ENCODE assay signal across 24 cellular contexts in genomic region chr7:24608504-24608903, GRCh38.
"Had no signal": no experiment of that assay in that cellular context is flagged by ENCODE, and none has a peak within 500 bp of the region (broad histone marks: within the 10 kb centered on the region; RNA-seq: fewer than 3 reads in every experiment).

No MANE protein-coding gene starts in this region.

- H3K79me2 ChIP-seq: parathyroid adenoma had no signal

- H3K9ac ChIP-seq: parathyroid adenoma had no signal

- H3K27ac Mint-ChIP-seq: naive B cell; nephron; stimulated activated effector memory CD8-positive, alpha-beta T cell treated with anti-CD3 and anti-CD28 coated beads, Interleukin-12 subunit alpha, Interleukin-12 subunit beta, amount 100 ng/mL, for 72 hours; stimulated activated naive CD8-positive, alpha-beta T cell treated with anti-CD3 and anti-CD28 coated beads, Interleukin-15, Interleukin-2, amounts not matched to agents 100 ng/mL and 50 ng/mL, for 24 hours had no signal

- H3K4me3 Mint-ChIP-seq: immature natural killer cell; naive B cell; nephron; stimulated activated effector memory CD8-positive, alpha-beta T cell treated with anti-CD3 and anti-CD28 coated beads, Interleukin-12 subunit alpha, Interleukin-12 subunit beta, amount 100 ng/mL, for 72 hours; stimulated activated naive CD8-positive, alpha-beta T cell treated with anti-CD3 and anti-CD28 coated beads, Interleukin-15, Interleukin-2, amounts not matched to agents 100 ng/mL and 50 ng/mL, for 24 hours had no signal

- FAIRE-seq: endometrium, kidney had no signal

- H3K4me1 Mint-ChIP-seq: immature natural killer cell had no signal

- H3K9me3 Mint-ChIP-seq: immature natural killer cell; nephron; stimulated activated effector memory CD8-positive, alpha-beta T cell treated with anti-CD3 and anti-CD28 coated beads, Interleukin-12 subunit alpha, Interleukin-12 subunit beta, amount 100 ng/mL, for 72 hours had no signal

- H3K36me3 ChIP-seq: esophagus muscularis mucosa, gastrocnemius medialis, prostate gland, right lobe of liver, tibial nerve, upper lobe of right lung had no signal

- H3K4me3 ChIP-seq: esophagus muscularis mucosa, gastrocnemius medialis, lung, prostate gland, right lobe of liver, tibial nerve, upper lobe of right lung had no signal

- H3K27me3 Mint-ChIP-seq: naive B cell; stimulated activated naive CD8-positive, alpha-beta T cell treated with anti-CD3 and anti-CD28 coated beads, Interleukin-15, Interleukin-2, amounts not matched to agents 100 ng/mL and 50 ng/mL, for 24 hours had no signal

- H3K36me3 Mint-ChIP-seq: stimulated activated effector memory CD8-positive, alpha-beta T cell treated with anti-CD3 and anti-CD28 coated beads, Interleukin-12 subunit alpha, Interleukin-12 subunit beta, amount 100 ng/mL, for 72 hours had no signal

- H3K4me1 ChIP-seq: esophagus muscularis mucosa, parathyroid adenoma, prostate gland, upper lobe of right lung had no signal

- H2AFZ ChIP-seq: parathyroid adenoma had no signal

- H3K27ac ChIP-seq: epithelial cell of prostate, esophagus muscularis mucosa, parathyroid adenoma, prostate gland, right lobe of liver, tibial nerve, upper lobe of right lung had no signal

- DNase-seq: effector memory CD4-positive, alpha-beta T cell; gastrocnemius medialis; glutamatergic neuron; immature natural killer cell; kidney; left cardiac atrium; left ventricle myocardium superior; mesenchymal stem cell; naive B cell; retina; right lobe of liver; stimulated activated CD4-positive, alpha-beta T cell treated with anti-CD3 and anti-CD28 coated beads, Interleukin-4, amount 100 ng/mL, for 1 hour; stimulated activated CD8-positive, alpha-beta memory T cell treated with anti-CD3 and anti-CD28 coated beads, Interleukin-4, amount 100 ng/mL, for 48 hours; upper lobe of right lung had no signal

- ATAC-seq: gastrocnemius medialis; left ventricle myocardium superior; right lobe of liver; stimulated activated effector memory CD8-positive, alpha-beta T cell treated with anti-CD3 and anti-CD28 coated beads, Interleukin-12 subunit alpha, Interleukin-12 subunit beta, amount 100 ng/mL, for 72 hours; upper lobe of right lung had no signal

- H3K27me3 ChIP-seq: esophagus muscularis mucosa, gastrocnemius medialis, right lobe of liver, tibial nerve, upper lobe of right lung had no signal

- H3K9me3 ChIP-seq: esophagus muscularis mucosa, gastrocnemius medialis, prostate gland, right lobe of liver, tibial nerve, upper lobe of right lung had no signal
